32 cellular contexts compared by ENCODE assay signal in genomic region chr15:66953523-66954229, GRCh38.
"Had no signal": no experiment of that assay in that cellular context is flagged by ENCODE, and none has a peak within 500 bp of the region (broad histone marks: within the 10 kb centered on the region; RNA-seq: fewer than 3 reads in every experiment).

No MANE protein-coding gene starts in this region.

- H3K27me3 Mint-ChIP-seq: activated CD4-positive, alpha-beta memory T cell treated with anti-CD3 and anti-CD28 coated beads for 36 hours had no signal

- DNase-seq: activated CD4-positive, alpha-beta memory T cell treated with anti-CD3 and anti-CD28 coated beads for 36 hours; activated CD4-positive, alpha-beta T cell treated with anti-CD3 and anti-CD28 coated beads, Interleukin-2, amount 10 ng/mL, durations not matched to agents 24 days and 14 days; activated CD8-positive, alpha-beta memory T cell treated with anti-CD3 and anti-CD28 coated beads, Interleukin-2, amount 50 U/mL, for 4 hours; activated effector memory CD4-positive, alpha-beta T cell treated with anti-CD3 and anti-CD28 coated beads, Interleukin-2, amount 50 U/mL, for 16 hours; activated naive CD8-positive, alpha-beta T cell treated with anti-CD3 and anti-CD28 coated beads, Interleukin-2, amount 50 U/mL, for 24 hours; activated T-cell treated with anti-CD3 and anti-CD28 coated beads, Interleukin-2, amount 50 U/mL, for 1 hour; amygdala; central memory CD4-positive, alpha-beta T cell; effector CD8-positive, alpha-beta T cell; esophagus squamous epithelium; foreskin melanocyte; heart right ventricle; kidney glomerular epithelial cell; left ventricle myocardium inferior; naive B cell; occipital lobe; posterior cingulate gyrus; right cardiac atrium; spleen; stimulated activated naive CD4-positive, alpha-beta T cell; T-helper 17 cell; T1000; tibial artery; WERI-Rb-1 had no signal

- H3K27ac ChIP-seq: breast epithelium, epithelial cell of prostate, esophagus squamous epithelium, heart right ventricle, left ventricle myocardium inferior, spleen, suprapubic skin, tibial artery, WERI-Rb-1 had no signal

- H3K9me3 Mint-ChIP-seq: activated CD4-positive, alpha-beta memory T cell treated with anti-CD3 and anti-CD28 coated beads for 36 hours; activated CD4-positive, alpha-beta T cell treated with anti-CD3 and anti-CD28 coated beads, Interleukin-2, amount 10 ng/mL, durations not matched to agents 24 days and 14 days; activated naive CD4-positive, alpha-beta T cell treated with anti-CD3 and anti-CD28 coated beads, Interleukin-2, amount 50 U/mL, for 24 hours; activated naive CD8-positive, alpha-beta T cell treated with anti-CD3 and anti-CD28 coated beads, Interleukin-2, amount 50 U/mL, for 24 hours; activated T-helper 1 cell treated with anti-CD3 and anti-CD28 coated beads, Interleukin-12 subunit alpha, Interleukin-12 subunit beta, Interleukin-2, Interleukin-4 antibody, amounts not matched to agents 30 ng/mL and 10 ng/mL and 1 ng/mL, durations not matched to agents 14 hours and 24 hours and 36 hours; neural crest cell had no signal

- H3K4me3 Mint-ChIP-seq: activated CD4-positive, alpha-beta memory T cell treated with anti-CD3 and anti-CD28 coated beads for 36 hours; activated CD4-positive, alpha-beta T cell treated with anti-CD3 and anti-CD28 coated beads, Interleukin-2, amount 10 ng/mL, durations not matched to agents 24 days and 14 days; activated naive CD4-positive, alpha-beta T cell treated with anti-CD3 and anti-CD28 coated beads, Interleukin-2, amount 50 U/mL, for 24 hours; activated naive CD8-positive, alpha-beta T cell treated with anti-CD3 and anti-CD28 coated beads, Interleukin-2, amount 50 U/mL, for 24 hours; activated T-helper 1 cell treated with anti-CD3 and anti-CD28 coated beads, Interleukin-12 subunit alpha, Interleukin-12 subunit beta, Interleukin-2, Interleukin-4 antibody, amounts not matched to agents 30 ng/mL and 10 ng/mL and 1 ng/mL, durations not matched to agents 14 hours and 24 hours and 36 hours; neural crest cell; T-helper 17 cell had no signal

- H3K36me3 Mint-ChIP-seq: activated CD4-positive, alpha-beta memory T cell treated with anti-CD3 and anti-CD28 coated beads for 36 hours; activated naive CD4-positive, alpha-beta T cell treated with anti-CD3 and anti-CD28 coated beads, Interleukin-2, amount 50 U/mL, for 24 hours; naive B cell had no signal

- ATAC-seq: activated CD4-positive, CD25-positive, alpha-beta regulatory T cell treated with anti-CD3 and anti-CD28 coated beads, Interleukin-2, amount 50 U/mL, for 24 hours; activated naive CD8-positive, alpha-beta T cell treated with anti-CD3 and anti-CD28 coated beads, Interleukin-2, amount 50 U/mL, for 24 hours; heart right ventricle; right cardiac atrium; T-helper 17 cell had no signal

- H3K4me3 ChIP-seq: breast epithelium, esophagus squamous epithelium, heart right ventricle, left ventricle myocardium inferior, lung, spleen, suprapubic skin, tibial artery had no signal

- H3K27me3 ChIP-seq: breast epithelium, esophagus squamous epithelium, heart right ventricle, suprapubic skin had no signal

- H3K4me1 ChIP-seq: breast epithelium, left ventricle myocardium inferior, suprapubic skin, tibial artery had no signal

- H3K27ac Mint-ChIP-seq: activated CD4-positive, alpha-beta memory T cell treated with anti-CD3 and anti-CD28 coated beads for 36 hours; activated CD4-positive, alpha-beta T cell treated with anti-CD3 and anti-CD28 coated beads, Interleukin-2, amount 10 ng/mL, durations not matched to agents 24 days and 14 days; activated naive CD8-positive, alpha-beta T cell treated with anti-CD3 and anti-CD28 coated beads, Interleukin-2, amount 50 U/mL, for 24 hours; activated T-helper 1 cell treated with anti-CD3 and anti-CD28 coated beads, Interleukin-12 subunit alpha, Interleukin-12 subunit beta, Interleukin-2, Interleukin-4 antibody, amounts not matched to agents 30 ng/mL and 10 ng/mL and 1 ng/mL, durations not matched to agents 14 hours and 24 hours and 36 hours; T-helper 17 cell had no signal

- H3K4me1 Mint-ChIP-seq: neural crest cell had no signal

- H3K9me3 ChIP-seq: breast epithelium, esophagus squamous epithelium, spleen, suprapubic skin had no signal

- H3K36me3 ChIP-seq: breast epithelium, esophagus squamous epithelium, heart right ventricle, left ventricle myocardium inferior, spleen, suprapubic skin, tibial artery, WERI-Rb-1 had no signal
